1 cellular context compared by ENCODE assay signal in the genomic region with DNA sequence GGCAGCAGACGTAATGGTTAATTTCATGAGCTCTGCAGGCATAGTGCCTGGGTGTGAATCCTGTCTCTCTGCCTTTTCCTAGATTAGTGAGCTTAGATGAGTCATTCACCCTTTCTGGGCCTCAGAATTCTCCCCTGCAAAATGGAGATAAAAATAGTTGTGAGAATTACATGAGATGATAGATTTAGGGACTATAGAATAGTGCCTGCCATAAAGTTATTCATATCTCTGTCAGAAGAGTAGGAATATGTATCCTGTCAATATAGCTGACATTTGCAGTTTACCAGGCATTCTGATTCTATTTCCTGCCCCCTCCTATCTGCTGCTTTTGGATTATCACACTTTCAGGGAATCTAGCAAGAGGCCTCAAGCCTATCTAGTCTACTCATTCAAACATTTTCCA.
A peak's percentile ranks its signal among the peaks of the same experiment; 100 is the strongest.
TF ChIP-seq lines count a peak whose summit lies in the region.

No MANE protein-coding gene starts in this region.

TF ChIP-seq in K562, 482 proteins besides CTCF, POLR2A, EP300 and RAD21 (continued from another document and continues in another):
- TF ChIP-seq PBX2 (CRISPR knock-in tag; IDR thresholded peaks at IDR 0.05; ENCODE audit: low read depth) (no peak), PBX2 (tag; conservative IDR thresholded peaks at IDR 0.05; ENCODE audit: low read depth) (peak; percentile 75), PRMT5 (CRISPR knock-in tag; IDR thresholded peaks at IDR 0.05) (no peak), ZNF253 (CRISPR knock-in tag; conservative IDR thresholded peaks at IDR 0.05) (no peak), BMI1 (IDR thresholded peaks at IDR 0.05; ENCODE audit: low read length) (no peak), NCOR1 (IDR thresholded peaks at IDR 0.05) (peak; percentile 82), BRF1 (IDR thresholded peaks at IDR 0.05; ENCODE audit: borderline replicate concordance, extremely low read depth, insufficient read length) (no peak), ZNF224 (CRISPR knock-in tag; IDR thresholded peaks at IDR 0.05) (no peak), ZSCAN32 (CRISPR knock-in tag; IDR thresholded peaks at IDR 0.05) (no peak), CBX8 (IDR thresholded peaks at IDR 0.05; ENCODE audit: borderline replicate concordance, extremely low read depth, low read depth, low read length, poor library complexity, severe bottlenecking) (no peak), SOX6 (IDR thresholded peaks at IDR 0.05) (peak; percentile 66), NCOA1 (IDR thresholded peaks at IDR 0.05; ENCODE audit: low read depth) (peak; percentile 22; the same call in 1 of the 2 replicates), LEF1 (IDR thresholded peaks at IDR 0.05) (peak; percentile 67; the same call in 1 of the 2 replicates), MYBL2 (IDR thresholded peaks at IDR 0.05; ENCODE audit: low read depth) (no peak), MYBL2 (CRISPR knock-in tag; IDR thresholded peaks at IDR 0.05; ENCODE audit: borderline replicate concordance) (no peak), ATF1 (CRISPR knock-in tag; IDR thresholded peaks at IDR 0.05) (no peak), ATF1 (tag; IDR thresholded peaks at IDR 0.05) (no peak), ZNF408 (CRISPR knock-in tag; IDR thresholded peaks at IDR 0.05; ENCODE audit: low read depth) (no peak), MNT (conservative IDR thresholded peaks at IDR 0.05) (no peak), POLR2AphosphoS5 (IDR thresholded peaks at IDR 0.05; ENCODE audit: control insufficient read depth, insufficient read depth, low read depth, low read length) (peak; percentile 83; the same call in 1 of the 2 replicates), EHMT2 (IDR thresholded peaks at IDR 0.05) (peak; percentile 22; the same call in 1 of the 2 replicates), KLF10 (CRISPR knock-in tag; IDR thresholded peaks at IDR 0.05) (no peak), FOXJ2 (tag; IDR thresholded peaks at IDR 0.05) (no peak), JUND (IDR thresholded peaks at IDR 0.05; ENCODE audit: borderline replicate concordance, low read depth, low read length) (peak; percentile 97), JUND (tag; IDR thresholded peaks at IDR 0.05; ENCODE audit: borderline replicate concordance, low read depth, low read length) (peak; percentile 97), NR4A1 (CRISPR knock-in tag; IDR thresholded peaks at IDR 0.05) (no peak), NR4A1 (tag; IDR thresholded peaks at IDR 0.05) (no peak), HLTF (IDR thresholded peaks at IDR 0.05) (no peak), ZNF316 (IDR thresholded peaks at IDR 0.05) (peak; percentile 86), RREB1 (CRISPR knock-in tag; IDR thresholded peaks at IDR 0.05) (no peak), CAMTA2 (CRISPR knock-in tag; conservative IDR thresholded peaks at IDR 0.05) (no peak), CREB1 (IDR thresholded peaks at IDR 0.05) (peak; percentile 39; the same call in 1 of the 2 replicates), CREB1 (CRISPR knock-in tag; IDR thresholded peaks at IDR 0.05) (no peak), ZNF696 (CRISPR knock-in tag; conservative IDR thresholded peaks at IDR 0.05) (no peak), ZKSCAN8 (CRISPR knock-in tag; IDR thresholded peaks at IDR 0.05) (no peak)
- TF ChIP-seq, protein P1, sequence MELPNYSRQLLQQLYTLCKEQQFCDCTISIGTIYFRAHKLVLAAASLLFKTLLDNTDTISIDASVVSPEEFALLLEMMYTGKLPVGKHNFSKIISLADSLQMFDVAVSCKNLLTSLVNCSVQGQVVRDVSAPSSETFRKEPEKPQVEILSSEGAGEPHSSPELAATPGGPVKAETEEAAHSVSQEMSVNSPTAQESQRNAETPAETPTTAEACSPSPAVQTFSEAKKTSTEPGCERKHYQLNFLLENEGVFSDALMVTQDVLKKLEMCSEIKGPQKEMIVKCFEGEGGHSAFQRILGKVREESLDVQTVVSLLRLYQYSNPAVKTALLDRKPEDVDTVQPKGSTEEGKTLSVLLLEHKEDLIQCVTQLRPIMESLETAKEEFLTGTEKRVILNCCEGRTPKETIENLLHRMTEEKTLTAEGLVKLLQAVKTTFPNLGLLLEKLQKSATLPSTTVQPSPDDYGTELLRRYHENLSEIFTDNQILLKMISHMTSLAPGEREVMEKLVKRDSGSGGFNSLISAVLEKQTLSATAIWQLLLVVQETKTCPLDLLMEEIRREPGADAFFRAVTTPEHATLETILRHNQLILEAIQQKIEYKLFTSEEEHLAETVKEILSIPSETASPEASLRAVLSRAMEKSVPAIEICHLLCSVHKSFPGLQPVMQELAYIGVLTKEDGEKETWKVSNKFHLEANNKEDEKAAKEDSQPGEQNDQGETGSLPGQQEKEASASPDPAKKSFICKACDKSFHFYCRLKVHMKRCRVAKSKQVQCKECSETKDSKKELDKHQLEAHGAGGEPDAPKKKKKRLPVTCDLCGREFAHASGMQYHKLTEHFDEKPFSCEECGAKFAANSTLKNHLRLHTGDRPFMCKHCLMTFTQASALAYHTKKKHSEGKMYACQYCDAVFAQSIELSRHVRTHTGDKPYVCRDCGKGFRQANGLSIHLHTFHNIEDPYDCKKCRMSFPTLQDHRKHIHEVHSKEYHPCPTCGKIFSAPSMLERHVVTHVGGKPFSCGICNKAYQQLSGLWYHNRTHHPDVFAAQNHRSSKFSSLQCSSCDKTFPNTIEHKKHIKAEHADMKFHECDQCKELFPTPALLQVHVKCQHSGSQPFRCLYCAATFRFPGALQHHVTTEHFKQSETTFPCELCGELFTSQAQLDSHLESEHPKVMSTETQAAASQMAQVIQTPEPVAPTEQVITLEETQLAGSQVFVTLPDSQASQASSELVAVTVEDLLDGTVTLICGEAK (IDR thresholded peaks at IDR 0.05), result no peak
- TF ChIP-seq, protein P1 (CRISPR knock-in tag; IDR thresholded peaks at IDR 0.05), result no peak
- TF ChIP-seq, protein P2, sequence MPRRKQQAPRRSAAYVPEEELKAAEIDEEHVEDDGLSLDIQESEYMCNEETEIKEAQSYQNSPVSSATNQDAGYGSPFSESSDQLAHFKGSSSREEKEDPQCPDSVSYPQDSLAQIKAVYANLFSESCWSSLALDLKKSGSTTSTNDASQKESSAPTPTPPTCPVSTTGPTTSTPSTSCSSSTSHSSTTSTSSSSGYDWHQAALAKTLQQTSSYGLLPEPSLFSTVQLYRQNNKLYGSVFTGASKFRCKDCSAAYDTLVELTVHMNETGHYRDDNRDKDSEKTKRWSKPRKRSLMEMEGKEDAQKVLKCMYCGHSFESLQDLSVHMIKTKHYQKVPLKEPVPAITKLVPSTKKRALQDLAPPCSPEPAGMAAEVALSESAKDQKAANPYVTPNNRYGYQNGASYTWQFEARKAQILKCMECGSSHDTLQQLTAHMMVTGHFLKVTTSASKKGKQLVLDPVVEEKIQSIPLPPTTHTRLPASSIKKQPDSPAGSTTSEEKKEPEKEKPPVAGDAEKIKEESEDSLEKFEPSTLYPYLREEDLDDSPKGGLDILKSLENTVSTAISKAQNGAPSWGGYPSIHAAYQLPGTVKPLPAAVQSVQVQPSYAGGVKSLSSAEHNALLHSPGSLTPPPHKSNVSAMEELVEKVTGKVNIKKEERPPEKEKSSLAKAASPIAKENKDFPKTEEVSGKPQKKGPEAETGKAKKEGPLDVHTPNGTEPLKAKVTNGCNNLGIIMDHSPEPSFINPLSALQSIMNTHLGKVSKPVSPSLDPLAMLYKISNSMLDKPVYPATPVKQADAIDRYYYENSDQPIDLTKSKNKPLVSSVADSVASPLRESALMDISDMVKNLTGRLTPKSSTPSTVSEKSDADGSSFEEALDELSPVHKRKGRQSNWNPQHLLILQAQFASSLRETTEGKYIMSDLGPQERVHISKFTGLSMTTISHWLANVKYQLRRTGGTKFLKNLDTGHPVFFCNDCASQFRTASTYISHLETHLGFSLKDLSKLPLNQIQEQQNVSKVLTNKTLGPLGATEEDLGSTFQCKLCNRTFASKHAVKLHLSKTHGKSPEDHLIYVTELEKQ (CRISPR knock-in tag; IDR thresholded peaks at IDR 0.05), result no peak
